24 cellular contexts compared by ENCODE assay signal in the genomic region with DNA sequence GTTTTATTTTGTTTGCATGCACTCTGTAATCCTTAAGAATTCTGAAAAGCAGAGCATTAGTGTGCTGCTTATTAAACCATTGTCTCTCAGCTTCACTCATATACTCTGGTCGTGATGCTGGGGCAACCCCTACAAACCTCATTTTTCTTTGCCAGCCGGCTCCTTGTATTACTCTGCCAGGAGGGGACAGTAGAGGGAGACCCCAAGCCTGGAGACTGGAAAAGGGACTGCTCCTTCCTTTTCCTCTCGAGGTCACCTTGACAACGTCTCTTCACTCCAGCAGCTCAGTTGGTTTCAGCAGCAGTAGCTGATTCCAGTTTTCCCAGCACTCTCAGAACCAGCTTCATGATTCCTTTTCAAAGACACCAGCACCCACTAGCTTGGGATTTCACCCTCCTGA. TPM values are rescaled to one million over a fixed set of nuclear protein-coding genes. Genes with fewer than 3 reads are reported as not detected.
A peak's percentile ranks its signal among the peaks of the same experiment; 100 is the strongest.
DNase-seq lines count a peak whose midpoint lies in the region; ATAC-seq and TF ChIP-seq lines count a peak whose summit lies in the region.
"Had no signal": no experiment of that assay in that cellular context is flagged by ENCODE, and none has a peak within 500 bp of the region (broad histone marks: within the 10 kb centered on the region; RNA-seq: fewer than 3 reads in every experiment).

No MANE protein-coding gene starts in this region.

- H3K36me3 ChIP-seq in Panc1 (ENCODE audit: control insufficient read depth, insufficient read depth, low read length), result no peaks in the 10 kb centered on the region
- H3K36me3 ChIP-seq: spleen, suprapubic skin had no signal

- in situ Hi-C loops in Panc1 (cut with HindIII; ENCODE audit: low pct_unique_long_range_greater_than_20kb, low sequenced_read_pairs), result no loop called here

- H3K4me3 ChIP-seq in Panc1 (ENCODE audit: low read depth in 2 of 2, low read length in 2 of 2) (no peak overlapping the region), coronary artery (no peak overlapping the region)
- H3K4me3 ChIP-seq: spleen, suprapubic skin had no signal

- H3K27me3 ChIP-seq in Panc1 (ENCODE audit: control insufficient read depth, insufficient read depth, low read length), result no peaks in the 10 kb centered on the region
- H3K27me3 ChIP-seq: suprapubic skin had no signal

- no TSS peak for BruUV-seq in Panc1 (replicated peaks; lab: Mats Ljungman, UMichigan)

- intact Hi-C loops in Panc1 (cut with micrococcal nuclease; ENCODE audit: unreplicated experiment) (no loop called here), head of caudate nucleus (cut with DNase I) (loop anchor here (10.0 kb wide), 1 partner anchor 145 kb away; no protein-coding TSS in a partner anchor)

- ATAC-seq in Panc1, result no peak
- ATAC-seq in GM21717 (IDR thresholded peaks at IDR 0.05; ENCODE audit: unreplicated experiment), result no peak
- ATAC-seq: left lobe of liver had no signal

- peak; percentile 42; the same call in 1 of the 2 replicates for TF ChIP-seq CTCF in Panc1 (IDR thresholded peaks at IDR 0.05)
- TF ChIP-seq CTCF in coronary artery (IDR thresholded peaks at IDR 0.05), result no peak

- H3K4me1 ChIP-seq in Panc1 (ENCODE audit: control insufficient read depth, insufficient read depth, low read length), result peaks cover 20% of the 10 kb centered on the region; the same call in 1 of the 2 replicates

- DNase-seq in DMS79 treated with DMSO at 0.1 percent for 48 hours (lab: John Stamatoyannopoulos, UW) (peak; percentile 71), NCI-H1092 (lab: John Stamatoyannopoulos, UW) (peak; percentile 83), Panc1 (ENCODE audit: low read depth, low spot score) (no peak), left kidney (ENCODE audit: low read depth, low spot score) (peak; percentile 49), coronary artery (ENCODE audit: low spot score) (no peak), head of caudate nucleus (no peak)
- DNase-seq in stimulated activated CD4-positive, alpha-beta T cell treated with anti-CD3 and anti-CD28 coated beads, Interleukin-4, amount 100 ng/mL, for 24 hours, result no peak
- DNase-seq: activated CD4-positive, alpha-beta T cell treated with anti-CD3 and anti-CD28 coated beads, Interleukin-2, amount 50 U/mL, for 1 hour; activated CD8-positive, alpha-beta memory T cell treated with anti-CD3 and anti-CD28 coated beads, Interleukin-2, amount 50 U/mL, for 48 hours; CD8-positive, alpha-beta memory T cell; DND-41; effector memory CD4-positive, alpha-beta T cell; NCI-H1048; NCI-H226; spleen; stimulated activated CD8-positive, alpha-beta memory T cell treated with anti-CD3 and anti-CD28 coated beads, Interleukin-4, amount 100 ng/mL, for 48 hours; T-helper 1 cell had no signal

- CTCF ChIA-PET in Panc1 (lab: Charles Lee), result interaction anchor here (1.4 kb wide), 1 partner anchor 15 kb away, joined by 3 read pairs; no protein-coding TSS in a partner anchor

- H3K27ac ChIP-seq in Panc1 (ENCODE audit: low read length), result peak overlapping the region; percentile 46
- no peak overlapping the region for H3K27ac ChIP-seq in coronary artery
- H3K27ac ChIP-seq: KMS-11, spleen, suprapubic skin had no signal

- POLR2A ChIA-PET in Panc1 (lab: Charles Lee), result no interaction called here

- no peaks in the 10 kb centered on the region for H3K9me3 ChIP-seq in Panc1 (ENCODE audit: control insufficient read depth, insufficient read depth, low read depth, low read length)
- H3K9me3 ChIP-seq: spleen, suprapubic skin had no signal

RNA-seq across cellular contexts. Expression of a gene that starts 2.8 kb away (rescaled TPM):
- 10.1 TPM for total RNA-seq in Panc1 (2021; ENCODE audit: unreplicated experiment)
- 5.3 TPM for polyA plus RNA-seq in Panc1 (2012; ENCODE audit: insufficient read length)

RNA-seq across cellular contexts. Expression of a gene that starts 41.5 kb away (rescaled TPM):
- total RNA-seq in Panc1 (2021; ENCODE audit: unreplicated experiment), result 0.13 TPM
- not detected for polyA plus RNA-seq in Panc1 (2012; ENCODE audit: insufficient read length)
- total RNA-seq: glomerular endothelial cell, HT-29, left lobe of liver, pulmonary artery endothelial cell had no signal

Comparison
In these comparisons a context has a peak if more than half of its experiments do, and no peak if none do; other contexts are left out.
1. DNase-seq: peak in DMS79 treated with DMSO at 0.1 percent for 48 hours (single experiment), NCI-H1092 (single experiment) and left kidney (single experiment); none in Panc1 (single experiment), coronary artery (single experiment), head of caudate nucleus (0 of 42) and stimulated activated CD4-positive, alpha-beta T cell treated with anti-CD3 and anti-CD28 coated beads, Interleukin-4, amount 100 ng/mL, for 24 hours (single experiment).